Comparison of ENCODE assay signal across 8 cellular contexts in the genomic region with DNA sequence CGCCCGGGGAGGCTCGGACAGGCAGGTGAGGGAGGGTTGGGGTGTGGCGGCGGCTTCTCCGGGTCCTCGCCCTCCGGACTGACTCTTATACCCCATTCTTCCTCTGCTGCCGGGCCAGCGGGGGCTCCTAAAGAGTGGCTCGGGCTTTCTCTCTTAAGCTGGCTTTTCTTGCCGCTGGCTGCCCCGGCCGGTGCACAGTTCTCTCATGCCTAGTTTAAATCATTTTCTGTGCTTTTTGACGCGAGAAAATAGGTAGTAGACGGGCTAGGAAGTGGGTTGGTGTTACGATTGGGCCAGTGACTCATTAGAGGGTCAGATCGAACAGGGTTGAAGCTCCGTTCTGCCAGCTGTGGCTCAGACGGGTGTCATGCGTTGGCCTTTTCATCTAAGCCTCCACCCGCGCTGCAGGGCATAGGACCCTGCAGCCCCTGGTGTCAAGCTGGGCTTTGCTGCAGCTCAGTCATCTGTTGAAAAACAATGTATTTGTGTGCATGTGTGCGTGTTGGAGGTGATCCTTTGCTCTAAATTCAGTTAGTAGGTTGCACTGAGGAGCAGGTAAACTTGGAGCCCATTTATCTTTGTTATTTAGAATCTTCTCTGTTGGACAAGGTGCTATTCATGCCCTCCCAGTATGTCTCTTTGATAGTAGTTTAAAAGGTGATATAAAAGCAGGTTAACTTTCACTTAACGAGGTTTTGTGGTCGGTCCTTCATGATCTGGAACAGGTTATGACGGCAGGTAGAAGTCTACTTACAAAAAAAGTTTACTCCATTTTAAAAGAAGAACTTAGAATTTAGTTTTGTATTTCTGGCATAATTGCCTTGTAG. TPM values are rescaled to one million over a fixed set of nuclear protein-coding genes. Genes with fewer than 3 reads are reported as not detected.
DNase-seq lines count a peak whose midpoint lies in the region; ATAC-seq, FAIRE-seq and TF ChIP-seq lines count a peak whose summit lies in the region.

No MANE protein-coding gene starts in this region.

- ATAC-seq in HepG2, result peak; percentile 78

- no peaks in the 10 kb centered on the region for H3K9me2 ChIP-seq in MM.1S (replicated peaks; ENCODE audit: insufficient read depth, low read length)

- H3K9ac ChIP-seq in MM.1S (ENCODE audit: low read length) (peak overlapping the region; percentile 59), HepG2 (ENCODE audit: insufficient read depth, low read depth, low read length) (peak overlapping the region; percentile 82)

- peak overlapping the region; percentile 51; the same call in 1 of the 2 replicates for H3K27ac ChIP-seq in HEK293 (ENCODE audit: extremely low read depth, low read depth, low read length)
- peak overlapping the region; percentile 6; the same call in 1 of the 2 replicates for H3K27ac ChIP-seq in MM.1S (ENCODE audit: low read length)
- H3K27ac ChIP-seq in HepG2 (ENCODE audit: extremely low read length, insufficient read depth, low read length), result peak overlapping the region; percentile 81

- TF ChIP-seq EP300 in HepG2 (IDR thresholded peaks at IDR 0.05; ENCODE audit: low read depth in 2 of 2, low read length in 2 of 2) (no peak), HepG2 (CRISPR knock-in tag; IDR thresholded peaks at IDR 0.05; ENCODE audit: borderline replicate concordance) (no peak)

- no peak for FAIRE-seq in HepG2 (lab: Jason Lieb, UNC)

- CTCF ChIA-PET in HEK293 (lab: Yijun Ruan, JAX) (no interaction called here), HepG2 (lab: Yijun Ruan, JAX; ENCODE audit: low intra/inter-chr PET ratio, low total read pairs) (no interaction called here)

- H3K9me3 ChIP-seq in HEK293 (ENCODE audit: control insufficient read depth, insufficient read depth, low read depth, low read length) (no peaks in the 10 kb centered on the region), MM.1S (replicated peaks; ENCODE audit: insufficient read depth, low read length) (no peaks in the 10 kb centered on the region), HepG2 (ENCODE audit: low read length) (no peaks in the 10 kb centered on the region)

- under 1% methylated on average over 20 of the region's 28 CpGs for WGBS in HepG2 (ENCODE audit: low lambda C conversion rate)

- peak overlapping the region; percentile 91 for H3K4me3 ChIP-seq in GM12875 (ENCODE audit: low read depth, low read length)
- peak overlapping the region; percentile 84 for H3K4me3 ChIP-seq in HEK293 (ENCODE audit: low read depth, low read length)
- peak overlapping the region; percentile 78 for H3K4me3 ChIP-seq in MM.1S (ENCODE audit: low read length)
- H3K4me3 ChIP-seq in choroid plexus epithelial cell (ENCODE audit: low read depth, low read length), result peak overlapping the region; percentile 85
- peak overlapping the region; percentile 93 to 95 (median 95) for H3K4me3 ChIP-seq in HepG2 (replicated peaks in 1 of 3; ENCODE audit: insufficient read depth in 1 of 3, low read depth in 2 of 3, low read length in 3 of 3)

- H4K20me1 ChIP-seq in MM.1S (ENCODE audit: insufficient read depth, low read length) (no peaks in the 10 kb centered on the region), HepG2 (ENCODE audit: insufficient read depth, low read length) (peaks cover 6% of the 10 kb centered on the region)

- 0 out of 2 replicates have a peak, but pooled peaks cover 5% of the 10 kb centered on the region for H3K4me1 ChIP-seq in HEK293 (ENCODE audit: control insufficient read depth, insufficient read depth, low read length)
- H3K4me1 ChIP-seq in MM.1S (ENCODE audit: low read length), result peaks cover 19% of the 10 kb centered on the region
- H3K4me1 ChIP-seq in HepG2 (ENCODE audit: insufficient read depth, low read length), result peaks cover 42% of the 10 kb centered on the region

- POLR2A ChIA-PET in HEK293 (lab: Yijun Ruan, JAX) (interaction anchor here (1.0 to 1.5 kb wide), 2 partner anchors 125 to 166 kb away, joined by 3 read pairs; no protein-coding TSS in a partner anchor), HepG2 (lab: Yijun Ruan, JAX) (interaction anchor here (0.6 to 1.8 kb wide), 11 partner anchors 9 to 370 kb away, joined by 3 to 13 read pairs (median 3); a partner anchor contains a TSS)

- H3K4me2 ChIP-seq in MM.1S (ENCODE audit: low read depth, low read length), result peak overlapping the region; percentile 88
- H3K4me2 ChIP-seq in HepG2 (ENCODE audit: low read depth, low read length), result peak overlapping the region; percentile 91

- H2AFZ ChIP-seq in MM.1S (ENCODE audit: low read length), result peak overlapping the region; percentile 77
- H2AFZ ChIP-seq in HepG2 (ENCODE audit: low read length), result peak overlapping the region; percentile 33

- 0 out of 2 replicates have a peak, but pooled peaks cover 4% of the 10 kb centered on the region for H3F3A ChIP-seq in MM.1S (ENCODE audit: insufficient read depth, low read length)

- in situ Hi-C loops in HepG2 (cut with HindIII; ENCODE audit: extremely low pct_ligation_motif_present, low pct_unique_long_range_greater_than_20kb), result no loop called here

- BruUV-seq in HepG2 (replicated peaks; lab: Mats Ljungman, UMichigan), result no TSS peak

- DNase-seq in MM.1S (peak; percentile 56), choroid plexus epithelial cell (ENCODE audit: low read depth) (peak; percentile 55), HepG2 (ENCODE audit: low spot score) (peak; percentile 52), cortex of kidney (lab: John Stamatoyannopoulos, UW) (no peak)
- peak; percentile 34 for DNase-seq in activated CD4-positive, alpha-beta T cell treated with anti-CD3 and anti-CD28 coated beads for 1 hour
- peak; percentile 30 to 54 for DNase-seq in stimulated activated CD4-positive, alpha-beta T cell treated with anti-CD3 and anti-CD28 coated beads, Interleukin-4, amount 100 ng/mL, for 4 hours

- TF ChIP-seq RAD21 in HepG2 (CRISPR knock-in tag; IDR thresholded peaks at IDR 0.05), result no peak

- TF ChIP-seq POLR2A in HepG2 (IDR thresholded peaks at IDR 0.05; ENCODE audit: insufficient read depth in 1 of 2, low read depth in 2 of 2, low read length in 2 of 2), result peak in 1 of 2 experiments; percentile 38; a peak in 1 of 4 replicates

- H3K79me2 ChIP-seq in MM.1S (ENCODE audit: low read length) (peaks cover 39% of the 10 kb centered on the region), HepG2 (ENCODE audit: insufficient read depth, low read length) (peaks cover 46% of the 10 kb centered on the region)

- intact Hi-C loops in HepG2 (cut with micrococcal nuclease; ENCODE audit: unreplicated experiment), result loop anchor here (1.0 to 10.0 kb wide), 4 partner anchors 85 to 720 kb away; a partner anchor contains a TSS

- TF ChIP-seq CTCF in GM12875 (IDR thresholded peaks at IDR 0.05; ENCODE audit: borderline replicate concordance, insufficient read depth, low read depth, low read length), result no peak
- no peak for TF ChIP-seq CTCF in HEK293 (tag by site-specific recombination; IDR thresholded peaks at IDR 0.05)
- no peak for TF ChIP-seq CTCF in MM.1S (IDR thresholded peaks at IDR 0.05; ENCODE audit: low read length)
- TF ChIP-seq CTCF in choroid plexus epithelial cell (conservative IDR thresholded peaks at IDR 0.05; ENCODE audit: low read depth, low read length), result peak; percentile 11
- no peak for TF ChIP-seq CTCF in HepG2 (CRISPR knock-in tag; IDR thresholded peaks at IDR 0.05)

- H3K36me3 ChIP-seq in HEK293 (ENCODE audit: control insufficient read depth in 2 of 2, insufficient read depth in 1 of 2, low read length in 2 of 2) (no peaks in the 10 kb centered on the region), MM.1S (replicated peaks; ENCODE audit: insufficient read depth, low read length) (no peaks in the 10 kb centered on the region), HepG2 (replicated peaks in 1 of 2; ENCODE audit: control insufficient read depth in 1 of 2, insufficient read depth in 2 of 2, low read length in 2 of 2) (no peaks in the 10 kb centered on the region)

- H3K27me3 ChIP-seq in MM.1S (replicated peaks; ENCODE audit: insufficient read depth, low read length), result no peaks in the 10 kb centered on the region
- H3K27me3 ChIP-seq in HepG2 (ENCODE audit: control insufficient read depth in 1 of 2, insufficient read depth in 2 of 2, low read length in 2 of 2), result no peaks in the 10 kb centered on the region; a peak in 1 of 5 replicates

TF ChIP-seq in HepG2, 621 proteins besides CTCF, POLR2A, EP300 and RAD21 (continues in another document):
- TF ChIP-seq ZSCAN12 (CRISPR knock-in tag; IDR thresholded peaks at IDR 0.05) (no peak), SMAD3 (CRISPR knock-in tag; IDR thresholded peaks at IDR 0.05) (no peak), MEIS2 (CRISPR knock-in tag; IDR thresholded peaks at IDR 0.05) (0 out of 2 replicates have a peak, but pooled peaks have one; percentile 4), FOXJ3 (CRISPR knock-in tag; IDR thresholded peaks at IDR 0.05; ENCODE audit: borderline replicate concordance) (no peak), MEF2D (CRISPR knock-in tag; IDR thresholded peaks at IDR 0.05) (no peak), ZNF138 (CRISPR knock-in tag; IDR thresholded peaks at IDR 0.05; ENCODE audit: low read depth) (0 out of 2 replicates have a peak, but pooled peaks have one; percentile 5), FOSL2 (CRISPR knock-in tag; IDR thresholded peaks at IDR 0.05) (peak; percentile 70; the same call in 1 of the 2 replicates)

RNA-seq across cellular contexts. Expression of a gene that starts 0.8 kb away (rescaled TPM):
- total RNA-seq in HepG2 (2016; rRNA removed; fragmentation: Illumina TruSeq; extraction: Trizol), result 15.2 and 15.4 TPM in 2 replicates
- 10.8 and 11.6 TPM in 2 replicates for total RNA-seq in HepG2 (2016; cell fraction: cytosol; rRNA removed; fragmentation: Illumina TruSeq; extraction: Trizol; ENCODE audit: low read depth)
- 15.3 and 16.6 TPM in 2 replicates for total RNA-seq in HepG2 (2016; cell fraction: insoluble cytoplasmic fraction; rRNA removed; fragmentation: Illumina TruSeq; extraction: Trizol)
- 13.6 and 14.1 TPM in 2 replicates for total RNA-seq in HepG2 (2016; cell fraction: membrane; rRNA removed; fragmentation: Illumina TruSeq; extraction: Trizol)
- 24.2 and 28.7 TPM in 2 replicates for total RNA-seq in HepG2 (2016; cell fraction: nucleus; rRNA removed; fragmentation: Illumina TruSeq; extraction: Trizol)
- 8.4 and 8.6 TPM in 2 replicates for polyA plus RNA-seq in HepG2 (2011; rRNA removed)
- 2.6 and 4.6 TPM in 2 replicates for polyA plus RNA-seq in HepG2 (2011; cell fraction: cytosol; rRNA removed)
- polyA plus RNA-seq in HepG2 (2011; cell fraction: nucleus; rRNA removed), result 8.0 and 11.5 TPM in 2 replicates
- polyA plus RNA-seq in HepG2 (2012), result 5.8 and 6.0 TPM in 2 replicates
- polyA plus RNA-seq in HepG2 (2016; cell fraction: cytosol; fragmentation: Illumina TruSeq; extraction: Trizol; ENCODE audit: low read depth), result 1.8 and 2.2 TPM in 2 replicates
- 13.3 and 15.6 TPM in 2 replicates for polyA plus RNA-seq in HepG2 (2016; cell fraction: insoluble cytoplasmic fraction; fragmentation: Illumina TruSeq; extraction: Trizol; ENCODE audit: low read depth)
- 5.5 and 6.9 TPM in 2 replicates for polyA plus RNA-seq in HepG2 (2016; cell fraction: membrane; fragmentation: Illumina TruSeq; extraction: Trizol; ENCODE audit: low read depth)
- 13.3 and 15.9 TPM in 2 replicates for polyA plus RNA-seq in HepG2 (2016; cell fraction: nucleus; fragmentation: Illumina TruSeq; extraction: Trizol; ENCODE audit: insufficient read depth, low read depth)
- 13.4 and 13.5 TPM in 2 replicates for polyA minus RNA-seq in HepG2 (2011; rRNA and poly(A)+ RNA removed; ENCODE audit: low replicate concordance)
- polyA minus RNA-seq in HepG2 (2011; cell fraction: cytosol; rRNA and poly(A)+ RNA removed), result 6.9 and 8.5 TPM in 2 replicates
- 56.5 and 68.0 TPM in 2 replicates for polyA minus RNA-seq in HepG2 (2011; cell fraction: nucleus; rRNA and poly(A)+ RNA removed)

Comparison
In these comparisons a context has a peak if more than half of its experiments do, and no peak if none do; other contexts are left out.
1. H3K27ac ChIP-seq: peak in every context shown above with its lines; median percentile 81 in HepG2; 51 in HEK293; 6 in MM.1S.